ENCODE assay signal across 16 cellular contexts in the genomic region with DNA sequence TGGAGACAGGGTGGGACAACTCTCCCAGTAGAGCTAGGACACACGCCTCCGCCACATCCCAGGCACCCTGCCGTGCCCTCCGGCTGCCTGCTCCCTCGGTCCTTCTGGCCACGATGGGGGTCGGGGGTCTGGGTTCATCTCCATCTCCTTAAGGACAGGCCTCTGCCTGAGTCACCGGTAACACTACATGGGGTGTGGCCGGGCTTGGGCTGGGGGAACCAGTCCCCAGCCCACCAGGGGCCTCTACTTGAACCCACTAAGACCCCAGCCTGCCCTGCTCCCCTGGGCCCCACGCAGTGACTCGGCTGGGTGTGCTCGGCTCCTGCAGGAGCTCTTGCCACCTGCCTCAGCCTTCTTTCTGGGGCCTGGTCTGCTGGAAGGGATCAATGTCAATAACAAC.
DNase-seq lines count a peak whose midpoint lies in the region; ATAC-seq and TF ChIP-seq lines count a peak whose summit lies in the region.
"Had no signal": no experiment of that assay in that cellular context is flagged by ENCODE, and none has a peak within 500 bp of the region (broad histone marks: within the 10 kb centered on the region; RNA-seq: fewer than 3 reads in every experiment).

No MANE protein-coding gene starts in this region.

- ATAC-seq in Right ventricle myocardium inferior (no peak), WTC11 (no peak)

- H4K20me1 ChIP-seq in hepatocyte (ENCODE audit: insufficient read depth, poor library complexity, severe bottlenecking): no peaks in the 10 kb centered on the region

- H3K36me3 Mint-ChIP-seq in WTC11 (no peaks in the 10 kb centered on the region), glutamatergic neuron (ENCODE audit: unreplicated experiment) (peaks cover 6% of the 10 kb centered on the region)
- H3K36me3 Mint-ChIP-seq: CD4-positive, CD25-positive, alpha-beta regulatory T cell; IgD-negative memory B cell had no signal

- no peak overlapping the region for H4K91ac ChIP-seq in neuronal stem cell (ENCODE audit: low read depth, low read length, poor library complexity)

- H3K79me1 ChIP-seq in neuronal stem cell (ENCODE audit: low read depth, low read length): no peaks in the 10 kb centered on the region

- no peaks in the 10 kb centered on the region for H3K4me1 Mint-ChIP-seq in WTC11
- H3K4me1 Mint-ChIP-seq in glutamatergic neuron (ENCODE audit: low read depth, unreplicated experiment): peaks cover 2% of the 10 kb centered on the region
- H3K4me1 Mint-ChIP-seq: B cell; CD4-positive, CD25-positive, alpha-beta regulatory T cell; IgD-negative memory B cell had no signal

- H3K4me1 ChIP-seq in hepatocyte (ENCODE audit: insufficient read depth) (peaks cover 8% of the 10 kb centered on the region), neuronal stem cell (ENCODE audit: control insufficient read depth in 2 of 2, insufficient read depth in 1 of 2, low read depth in 1 of 2, low read length in 2 of 2) (peaks cover 0 to 4% of the 10 kb centered on the region in 2 donors)
- H3K4me1 ChIP-seq: HAP-1 had no signal

- H3K4me2 ChIP-seq in hepatocyte (no peak overlapping the region), neuronal stem cell (ENCODE audit: insufficient read depth, low read length, poor library complexity, severe bottlenecking) (no peak overlapping the region)

- no peak for TF ChIP-seq CTCF in hepatocyte (IDR thresholded peaks at IDR 0.05; ENCODE audit: poor library complexity)
- TF ChIP-seq CTCF in WTC11 (IDR thresholded peaks at IDR 0.05): no peak
- no peak for TF ChIP-seq CTCF in glutamatergic neuron (IDR thresholded peaks at IDR 0.05; ENCODE audit: partially characterized antibody, unreplicated experiment)

- H2BK12ac ChIP-seq in neuronal stem cell (ENCODE audit: low read length): peak overlapping the region; percentile 63

- H3K36me3 ChIP-seq in hepatocyte (replicated peaks; ENCODE audit: insufficient read depth, low read depth) (no peaks in the 10 kb centered on the region), neuronal stem cell (replicated peaks in 1 of 2; ENCODE audit: control insufficient read depth in 2 of 2, insufficient read depth in 2 of 2, low read length in 2 of 2) (no peaks in the 10 kb centered on the region)
- H3K36me3 ChIP-seq: HAP-1 had no signal

- H3K27ac Mint-ChIP-seq in WTC11 (no peak overlapping the region), glutamatergic neuron (ENCODE audit: unreplicated experiment) (no peak overlapping the region)
- H3K27ac Mint-ChIP-seq: B cell; CD4-positive, CD25-positive, alpha-beta regulatory T cell; IgD-negative memory B cell had no signal

- H3K27ac ChIP-seq in hepatocyte (no peak overlapping the region), neuronal stem cell (replicated peaks; ENCODE audit: low read length) (no peak overlapping the region)
- H3K27ac ChIP-seq: GM23248 had no signal

- H3K4ac ChIP-seq in neuronal stem cell (ENCODE audit: low read length): no peak overlapping the region

- no peak overlapping the region for H4K8ac ChIP-seq in neuronal stem cell (ENCODE audit: low read depth, low read length)

- H3K18ac ChIP-seq in neuronal stem cell (ENCODE audit: low read length): no peak overlapping the region

- no peaks in the 10 kb centered on the region for H3K27me3 Mint-ChIP-seq in WTC11 (ENCODE audit: low read depth)
- peaks cover 11% of the 10 kb centered on the region for H3K27me3 Mint-ChIP-seq in glutamatergic neuron (ENCODE audit: unreplicated experiment)
- H3K27me3 Mint-ChIP-seq: CD4-positive, CD25-positive, alpha-beta regulatory T cell; IgD-negative memory B cell had no signal

- intact Hi-C loops in Right ventricle myocardium inferior (cut with DNase I) (no loop called here), cardiac septum (cut with DNase I) (no loop called here)

- H3K9me2 ChIP-seq in hepatocyte (replicated peaks; ENCODE audit: insufficient read depth): no peaks in the 10 kb centered on the region

- H3K4me3 ChIP-seq in hepatocyte: no peak overlapping the region
- no peak overlapping the region for H3K4me3 ChIP-seq in neuronal stem cell (ENCODE audit: low read length in 2 of 2)
- H3K4me3 ChIP-seq: GM23248, HAP-1 had no signal

- H3K9me3 ChIP-seq in hepatocyte (ENCODE audit: low read depth): no peaks in the 10 kb centered on the region
- H3K9me3 ChIP-seq in neuronal stem cell (replicated peaks in 1 of 2; ENCODE audit: control insufficient read depth in 2 of 2, insufficient read depth in 1 of 2, low read depth in 1 of 2, low read length in 2 of 2): peaks cover 0 to 1% of the 10 kb centered on the region in 2 donors
- H3K9me3 ChIP-seq: HAP-1 had no signal

- no peak overlapping the region for H2BK15ac ChIP-seq in neuronal stem cell (ENCODE audit: low read length)

- H2AFZ ChIP-seq in hepatocyte: no peak overlapping the region
- H2AFZ ChIP-seq in neuronal stem cell (ENCODE audit: low read length): no peak overlapping the region
- H2AFZ ChIP-seq: GM23248 had no signal

- no peak overlapping the region for H2AK5ac ChIP-seq in neuronal stem cell (ENCODE audit: low read depth, low read length)

- peak; percentile 66 for DNase-seq in Right ventricle myocardium inferior (ENCODE audit: missing footprints)
- no peak for DNase-seq in cardiac septum (ENCODE audit: low spot score)
- DNase-seq in hepatocyte (ENCODE audit: low spot score): peak; percentile 19
- no peak for DNase-seq in neuronal stem cell (ENCODE audit: low spot score)
- DNase-seq in WTC11 (ENCODE audit: low spot score): no peak
- DNase-seq in glutamatergic neuron: no peak
- no peak for DNase-seq in COLO668 (lab: John Stamatoyannopoulos, UW; ENCODE audit: unreplicated experiment)
- DNase-seq: C1 segment of cervical spinal cord; CD4-positive, CD25-positive, alpha-beta regulatory T cell; DMS153; DMS79; GDM1; GM23248 had no signal

- H3K9me3 Mint-ChIP-seq in WTC11: peaks cover 6% of the 10 kb centered on the region; the same call in 1 of the 2 replicates
- H3K9me3 Mint-ChIP-seq in glutamatergic neuron (ENCODE audit: unreplicated experiment): peaks cover 4% of the 10 kb centered on the region

- no peak overlapping the region for H2BK5ac ChIP-seq in neuronal stem cell (ENCODE audit: low read length)

- CTCF ChIA-PET in WTC11 (lab: Charles Lee): interaction anchor here (1.1 kb wide), 1 partner anchor 13 kb away, joined by 3 read pairs; no protein-coding TSS in a partner anchor

- no peak overlapping the region for H3K14ac ChIP-seq in neuronal stem cell (ENCODE audit: low read length)

- peak overlapping the region; percentile 71 for H3K9ac ChIP-seq in neuronal stem cell (ENCODE audit: low read depth, low read length, poor library complexity)
- H3K9ac ChIP-seq: GM23248 had no signal

- no peak overlapping the region for H3K4me3 Mint-ChIP-seq in WTC11
- H3K4me3 Mint-ChIP-seq in glutamatergic neuron (ENCODE audit: unreplicated experiment): no peak overlapping the region
- H3K4me3 Mint-ChIP-seq: B cell; CD4-positive, CD25-positive, alpha-beta regulatory T cell; IgD-negative memory B cell had no signal

- no peaks in the 10 kb centered on the region for H3K79me2 ChIP-seq in hepatocyte

- H3K23ac ChIP-seq in neuronal stem cell (ENCODE audit: low read depth, low read length, poor library complexity): peak overlapping the region; percentile 56

- no peak overlapping the region for H2BK120ac ChIP-seq in neuronal stem cell (ENCODE audit: low read depth, low read length)

- 76% methylated on average over 12 of the region's 12 CpGs for WGBS in hepatocyte (ENCODE audit: low lambda C conversion rate, missing lambda C conversion rate)
- no CpG with 5 or more reads among the region's 12 CpGs for WGBS in neuronal stem cell (ENCODE audit: extremely low coverage in 2 of 2, insufficient read length in 2 of 2, insufficient replicate concordance in 1 of 2), 2 donors

- H3K27me3 ChIP-seq in hepatocyte (no peaks in the 10 kb centered on the region), neuronal stem cell (ENCODE audit: control insufficient read depth in 3 of 3, insufficient read depth in 3 of 3, low read depth in 1 of 3, low read length in 3 of 3) (no peaks in the 10 kb centered on the region)

- POLR2A ChIA-PET in WTC11 (lab: Charles Lee): no interaction called here

TF ChIP-seq in WTC11, 78 proteins besides CTCF, POLR2A, EP300 and RAD21 (continues in another document):
- TF ChIP-seq ZNF121 (CRISPR knock-in tag; IDR thresholded peaks at IDR 0.05): no peak
- no peak for TF ChIP-seq ELF4 (CRISPR knock-in tag; IDR thresholded peaks at IDR 0.05; ENCODE audit: low read depth)
- TF ChIP-seq, protein P1, sequence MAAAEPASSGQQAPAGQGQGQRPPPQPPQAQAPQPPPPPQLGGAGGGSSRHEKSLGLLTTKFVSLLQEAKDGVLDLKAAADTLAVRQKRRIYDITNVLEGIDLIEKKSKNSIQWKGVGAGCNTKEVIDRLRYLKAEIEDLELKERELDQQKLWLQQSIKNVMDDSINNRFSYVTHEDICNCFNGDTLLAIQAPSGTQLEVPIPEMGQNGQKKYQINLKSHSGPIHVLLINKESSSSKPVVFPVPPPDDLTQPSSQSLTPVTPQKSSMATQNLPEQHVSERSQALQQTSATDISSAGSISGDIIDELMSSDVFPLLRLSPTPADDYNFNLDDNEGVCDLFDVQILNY (CRISPR knock-in tag; IDR thresholded peaks at IDR 0.05): no peak
- TF ChIP-seq CREB1 (CRISPR knock-in tag; IDR thresholded peaks at IDR 0.05): no peak
- TF ChIP-seq ZNF232 (CRISPR knock-in tag; IDR thresholded peaks at IDR 0.05): no peak
- TF ChIP-seq ESRRA (CRISPR knock-in tag; IDR thresholded peaks at IDR 0.05; ENCODE audit: borderline replicate concordance): no peak
- TF ChIP-seq ZNF671 (CRISPR knock-in tag; IDR thresholded peaks at IDR 0.05): no peak
- TF ChIP-seq, protein P2, sequence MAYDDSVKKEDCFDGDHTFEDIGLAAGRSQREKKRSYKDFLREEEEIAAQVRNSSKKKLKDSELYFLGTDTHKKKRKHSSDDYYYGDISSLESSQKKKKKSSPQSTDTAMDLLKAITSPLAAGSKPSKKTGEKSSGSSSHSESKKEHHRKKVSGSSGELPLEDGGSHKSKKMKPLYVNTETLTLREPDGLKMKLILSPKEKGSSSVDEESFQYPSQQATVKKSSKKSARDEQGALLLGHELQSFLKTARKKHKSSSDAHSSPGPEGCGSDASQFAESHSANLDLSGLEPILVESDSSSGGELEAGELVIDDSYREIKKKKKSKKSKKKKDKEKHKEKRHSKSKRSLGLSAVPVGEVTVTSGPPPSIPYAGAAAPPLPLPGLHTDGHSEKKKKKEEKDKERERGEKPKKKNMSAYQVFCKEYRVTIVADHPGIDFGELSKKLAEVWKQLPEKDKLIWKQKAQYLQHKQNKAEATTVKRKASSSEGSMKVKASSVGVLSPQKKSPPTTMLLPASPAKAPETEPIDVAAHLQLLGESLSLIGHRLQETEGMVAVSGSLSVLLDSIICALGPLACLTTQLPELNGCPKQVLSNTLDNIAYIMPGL (CRISPR knock-in tag; IDR thresholded peaks at IDR 0.05): no peak

Comparison
In these comparisons a context has a peak if more than half of its experiments do, and no peak if none do; other contexts are left out.
1. DNase-seq: peak in Right ventricle myocardium inferior (single experiment) and hepatocyte (single experiment); none in cardiac septum (single experiment), neuronal stem cell (single experiment), WTC11 (single experiment), glutamatergic neuron (single experiment) and COLO668 (single experiment).